Comparison of ENCODE assay signal across 10 cellular contexts in the genomic region with DNA sequence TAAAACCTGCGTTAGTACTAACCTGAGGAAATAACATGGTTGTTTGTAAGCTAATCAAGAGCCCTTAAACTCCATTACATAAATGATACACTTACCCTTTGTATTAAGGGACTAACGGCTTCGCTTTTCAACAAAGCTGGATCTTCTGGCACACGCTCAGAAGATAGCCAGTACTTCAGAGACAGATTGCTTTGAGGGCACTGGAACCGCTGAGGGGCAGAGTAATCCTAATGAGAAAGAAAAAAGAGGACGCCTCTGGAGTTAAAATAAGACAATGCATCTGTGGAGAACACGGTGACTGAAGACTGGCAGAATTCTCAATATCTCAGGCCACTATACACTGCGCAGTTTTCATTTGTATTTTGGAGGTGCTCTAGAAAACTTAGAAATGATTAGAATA. TPM values are rescaled to one million over a fixed set of nuclear protein-coding genes. Genes with fewer than 3 reads are reported as not detected.
DNase-seq lines count a peak whose midpoint lies in the region; ATAC-seq, FAIRE-seq and TF ChIP-seq lines count a peak whose summit lies in the region.
"Had no signal": no experiment of that assay in that cellular context is flagged by ENCODE, and none has a peak within 500 bp of the region (broad histone marks: within the 10 kb centered on the region; RNA-seq: fewer than 3 reads in every experiment).

No MANE protein-coding gene starts in this region.

- peak overlapping the region; percentile 72 for H3K4me2 ChIP-seq in HepG2 (ENCODE audit: low read depth, low read length)

- no peak overlapping the region for H3K27ac Mint-ChIP-seq in activated CD4-positive, alpha-beta memory T cell treated with anti-CD3 and anti-CD28 coated beads for 36 hours
- peak overlapping the region in 5 of 6 donors; percentile 45 to 82 (median 59) for H3K27ac Mint-ChIP-seq in immature natural killer cell

- no peak for TF ChIP-seq EP300 in HepG2 (IDR thresholded peaks at IDR 0.05; ENCODE audit: low read depth in 2 of 2, low read length in 2 of 2)
- TF ChIP-seq EP300 in HepG2 (CRISPR knock-in tag; IDR thresholded peaks at IDR 0.05; ENCODE audit: borderline replicate concordance): no peak

- no peak for TF ChIP-seq CTCF in HepG2 (CRISPR knock-in tag; IDR thresholded peaks at IDR 0.05)
- no peak for TF ChIP-seq CTCF in right lobe of liver (IDR thresholded peaks at IDR 0.05)
- no peak for TF ChIP-seq CTCF in uterus (IDR thresholded peaks at IDR 0.05)

- ATAC-seq in HepG2 (no peak), right lobe of liver (no peak), HG02870 (IDR thresholded peaks at IDR 0.05; ENCODE audit: unreplicated experiment) (no peak)

- H3K36me3 ChIP-seq in HepG2 (replicated peaks in 1 of 2; ENCODE audit: control insufficient read depth in 1 of 2, insufficient read depth in 2 of 2, low read length in 2 of 2): no peaks in the 10 kb centered on the region; a peak in 1 of 5 replicates
- H3K36me3 ChIP-seq in right lobe of liver: no peaks in the 10 kb centered on the region
- no peaks in the 10 kb centered on the region for H3K36me3 ChIP-seq in uterus
- H3K36me3 ChIP-seq: brain microvascular endothelial cell had no signal

- no peaks in the 10 kb centered on the region for H3K27me3 Mint-ChIP-seq in activated CD4-positive, alpha-beta memory T cell treated with anti-CD3 and anti-CD28 coated beads for 36 hours
- H3K27me3 Mint-ChIP-seq in immature natural killer cell (ENCODE audit: low read depth in 3 of 3): peaks cover 2 to 18% (median 12%) of the 10 kb centered on the region in 3 donors

- 90% methylated on average over 8 of the region's 8 CpGs for WGBS in HepG2 (ENCODE audit: low lambda C conversion rate)
- 83% methylated on average over 8 of the region's 8 CpGs for WGBS in right lobe of liver (ENCODE audit: insufficient coverage, low coverage, low lambda C conversion rate, missing lambda C conversion rate)

- H4K20me1 ChIP-seq in HepG2 (ENCODE audit: insufficient read depth, low read length): peaks cover 25% of the 10 kb centered on the region

- H3K27me3 ChIP-seq in HepG2 (ENCODE audit: control insufficient read depth in 1 of 2, insufficient read depth in 2 of 2, low read length in 2 of 2) (no peaks in the 10 kb centered on the region; a peak in 1 of 5 replicates), right lobe of liver (no peaks in the 10 kb centered on the region), uterus (no peaks in the 10 kb centered on the region)
- H3K27me3 ChIP-seq: brain microvascular endothelial cell had no signal

- TF ChIP-seq RAD21 in HepG2 (CRISPR knock-in tag; IDR thresholded peaks at IDR 0.05): no peak

- CTCF ChIA-PET in HepG2 (lab: Yijun Ruan, JAX; ENCODE audit: low intra/inter-chr PET ratio, low total read pairs): no interaction called here
- CTCF ChIA-PET in activated CD4-positive, alpha-beta memory T cell treated with anti-CD3 and anti-CD28 coated beads for 36 hours (lab: Charles Lee): interaction anchor here (5.0 kb wide), 1 partner anchor 132 kb away, joined by 21 read pairs; no protein-coding TSS in a partner anchor

- no TSS peak for BruUV-seq in HepG2 (replicated peaks; lab: Mats Ljungman, UMichigan)

- H3K9ac ChIP-seq in HepG2 (ENCODE audit: insufficient read depth, low read depth, low read length): peak overlapping the region; percentile 80; the same call in 1 of the 2 replicates

- H3K4me1 Mint-ChIP-seq in activated CD4-positive, alpha-beta memory T cell treated with anti-CD3 and anti-CD28 coated beads for 36 hours (ENCODE audit: low read depth): peaks cover 31% of the 10 kb centered on the region
- H3K4me1 Mint-ChIP-seq in immature natural killer cell: peaks cover 15 to 30% of the 10 kb centered on the region in 2 donors

- no peaks in the 10 kb centered on the region for H3K36me3 Mint-ChIP-seq in activated CD4-positive, alpha-beta memory T cell treated with anti-CD3 and anti-CD28 coated beads for 36 hours
- no peaks in the 10 kb centered on the region for H3K36me3 Mint-ChIP-seq in immature natural killer cell

- H3K27ac ChIP-seq in HepG2 (ENCODE audit: extremely low read length, insufficient read depth, low read length) (no peak overlapping the region), right lobe of liver (no peak overlapping the region), uterus (peak overlapping the region; percentile 92 to 97)
- H3K27ac ChIP-seq: brain microvascular endothelial cell had no signal

- peak overlapping the region; percentile 92 for H3K4me3 Mint-ChIP-seq in activated CD4-positive, alpha-beta memory T cell treated with anti-CD3 and anti-CD28 coated beads for 36 hours
- peak overlapping the region; percentile 90 to 95 (median 91) for H3K4me3 Mint-ChIP-seq in immature natural killer cell

- H3K9me3 ChIP-seq in HepG2 (ENCODE audit: low read length): no peaks in the 10 kb centered on the region
- H3K9me3 ChIP-seq in right lobe of liver: no peaks in the 10 kb centered on the region
- H3K9me3 ChIP-seq in uterus: no peaks in the 10 kb centered on the region

- H3K4me1 ChIP-seq in HepG2 (ENCODE audit: insufficient read depth, low read length): peaks cover 45% of the 10 kb centered on the region
- peaks cover 0 to 22% (median 4%) of the 10 kb centered on the region in 4 donors for H3K4me1 ChIP-seq in right lobe of liver
- peaks cover 0 to 10% of the 10 kb centered on the region in 2 donors for H3K4me1 ChIP-seq in uterus

- no peaks in the 10 kb centered on the region for H3K9me3 Mint-ChIP-seq in activated CD4-positive, alpha-beta memory T cell treated with anti-CD3 and anti-CD28 coated beads for 36 hours
- H3K9me3 Mint-ChIP-seq in immature natural killer cell: no peaks in the 10 kb centered on the region

- POLR2A ChIA-PET in HepG2 (lab: Yijun Ruan, JAX): no interaction called here
- POLR2A ChIA-PET in activated CD4-positive, alpha-beta memory T cell treated with anti-CD3 and anti-CD28 coated beads for 36 hours (lab: Charles Lee): no interaction called here

- intact Hi-C loops in HepG2 (cut with micrococcal nuclease; ENCODE audit: unreplicated experiment): no loop called here
- intact Hi-C loops in right lobe of liver (cut with DNase I): no loop called here
- intact Hi-C loops in activated CD4-positive, alpha-beta memory T cell treated with anti-CD3 and anti-CD28 coated beads for 36 hours (cut with micrococcal nuclease): no loop called here
- intact Hi-C loops in uterus (cut with DNase I; ENCODE audit: low total_unique reads): no loop called here

- peaks cover 34% of the 10 kb centered on the region for H3K79me2 ChIP-seq in HepG2 (ENCODE audit: insufficient read depth, low read length)

- no peak overlapping the region for H2AFZ ChIP-seq in HepG2 (ENCODE audit: low read length)

- no peak for FAIRE-seq in HepG2 (lab: Jason Lieb, UNC)
- FAIRE-seq: small intestine had no signal

- no peak for TF ChIP-seq POLR2A in HepG2 (IDR thresholded peaks at IDR 0.05; ENCODE audit: insufficient read depth in 1 of 2, low read depth in 2 of 2, low read length in 2 of 2)
- no peak for TF ChIP-seq POLR2A in right lobe of liver (IDR thresholded peaks at IDR 0.05)
- no peak for TF ChIP-seq POLR2A in uterus (IDR thresholded peaks at IDR 0.05)

- H3K4me3 ChIP-seq in HepG2 (replicated peaks in 1 of 3; ENCODE audit: insufficient read depth in 1 of 3, low read depth in 2 of 3, low read length in 3 of 3) (no peak overlapping the region; a peak in 1 of 6 replicates), right lobe of liver (peak overlapping the region in 1 of 3 donors; percentile 81), uterus (peak overlapping the region; percentile 86 to 87)

- in situ Hi-C loops in HepG2 (cut with HindIII; ENCODE audit: extremely low pct_ligation_motif_present, low pct_unique_long_range_greater_than_20kb): no loop called here

- DNase-seq in HepG2 (ENCODE audit: low spot score) (no peak), right lobe of liver (no peak), immature natural killer cell (no peak), uterus (no peak), RKO (ENCODE audit: low spot score) (no peak), NCI-H146 (lab: John Stamatoyannopoulos, UW) (no peak)
- no peak for DNase-seq in activated CD4-positive, alpha-beta memory T cell treated with anti-CD3 and anti-CD28 coated beads for 36 hours
- DNase-seq: brain microvascular endothelial cell, small intestine had no signal

TF ChIP-seq in HepG2, 621 proteins besides CTCF, POLR2A, EP300 and RAD21 (continues in another document):
- TF ChIP-seq XBP1 (CRISPR knock-in tag; IDR thresholded peaks at IDR 0.05) (no peak), ZNF24 (IDR thresholded peaks at IDR 0.05) (no peak), MTA1 (CRISPR knock-in tag; IDR thresholded peaks at IDR 0.05; ENCODE audit: borderline replicate concordance) (no peak), ZFX (CRISPR knock-in tag; IDR thresholded peaks at IDR 0.05; ENCODE audit: low read depth) (no peak), IRX3 (CRISPR knock-in tag; IDR thresholded peaks at IDR 0.05; ENCODE audit: borderline replicate concordance, low read depth) (no peak)

RNA-seq across cellular contexts. Expression of a gene that starts 1.5 kb away (rescaled TPM):
- total RNA-seq in HepG2 (2016; rRNA removed; fragmentation: Illumina TruSeq; extraction: Trizol) (138 and 169 TPM in 2 replicates), right lobe of liver (10 to 100 TPM; 55.8 to 90.8 (median 64.1) TPM), uterus (100 to 1,000 TPM in 2 of 4 donors, 10 to 100 TPM in 2; 57.9 to 183 (median 99.7) TPM)
- total RNA-seq in HepG2 (2016; cell fraction: cytosol; rRNA removed; fragmentation: Illumina TruSeq; extraction: Trizol; ENCODE audit: low read depth): 28.3 and 35.6 TPM in 2 replicates
- total RNA-seq in HepG2 (2016; cell fraction: insoluble cytoplasmic fraction; rRNA removed; fragmentation: Illumina TruSeq; extraction: Trizol): 136 and 165 TPM in 2 replicates
- total RNA-seq in HepG2 (2016; cell fraction: membrane; rRNA removed; fragmentation: Illumina TruSeq; extraction: Trizol): 68.6 and 81.8 TPM in 2 replicates
- total RNA-seq in HepG2 (2016; cell fraction: nucleus; rRNA removed; fragmentation: Illumina TruSeq; extraction: Trizol): 209 and 237 TPM in 2 replicates
- polyA plus RNA-seq in HepG2 (2011; rRNA removed) (43.3 and 60.6 TPM in 2 replicates), immature natural killer cell (10 to 100 TPM in 2 of 3 donors, 1 to 10 TPM in 1; 4.8 to 30.5 (median 18.5) TPM)
- 22.9 and 39.5 TPM in 2 replicates for polyA plus RNA-seq in HepG2 (2011; cell fraction: cytosol; rRNA removed)
- 36.7 and 39.6 TPM in 2 replicates for polyA plus RNA-seq in HepG2 (2011; cell fraction: nucleus; rRNA removed)
- polyA plus RNA-seq in HepG2 (2012): 91.0 and 125 TPM in 2 replicates
- 12.0 and 13.7 TPM in 2 replicates for polyA plus RNA-seq in HepG2 (2016; cell fraction: cytosol; fragmentation: Illumina TruSeq; extraction: Trizol; ENCODE audit: low read depth)
- 100.0 and 102 TPM in 2 replicates for polyA plus RNA-seq in HepG2 (2016; cell fraction: insoluble cytoplasmic fraction; fragmentation: Illumina TruSeq; extraction: Trizol; ENCODE audit: low read depth)
- polyA plus RNA-seq in HepG2 (2016; cell fraction: membrane; fragmentation: Illumina TruSeq; extraction: Trizol; ENCODE audit: low read depth): 31.3 and 39.9 TPM in 2 replicates
- polyA plus RNA-seq in HepG2 (2016; cell fraction: nucleus; fragmentation: Illumina TruSeq; extraction: Trizol; ENCODE audit: insufficient read depth, low read depth): 225 and 226 TPM in 2 replicates
- polyA minus RNA-seq in HepG2 (2011; rRNA and poly(A)+ RNA removed; ENCODE audit: low replicate concordance): 12.2 and 19.3 TPM in 2 replicates
- polyA minus RNA-seq in HepG2 (2011; cell fraction: cytosol; rRNA and poly(A)+ RNA removed): 57.0 and 63.6 TPM in 2 replicates
- 265 and 273 TPM in 2 replicates for polyA minus RNA-seq in HepG2 (2011; cell fraction: nucleus; rRNA and poly(A)+ RNA removed)
- 100 to 1,000 TPM; 126 to 134 TPM for total RNA-seq in activated CD4-positive, alpha-beta memory T cell treated with anti-CD3 and anti-CD28 coated beads for 36 hours

Comparison
In these comparisons a context has a peak if more than half of its experiments do, and no peak if none do; other contexts are left out.
1. H3K27ac ChIP-seq: peak in uterus (2 of 2); none in HepG2 (single experiment) and right lobe of liver (0 of 3).
2. H3K4me3 ChIP-seq: peak in uterus (2 of 2); none in HepG2 (0 of 3).